Comparison of ENCODE assay signal across 26 cellular contexts in genomic region chr13:112732679-112733078, GRCh38. TPM values are rescaled to one million over a fixed set of nuclear protein-coding genes. Genes with fewer than 3 reads are reported as not detected.
DNase-seq lines count a peak whose midpoint lies in the region; ATAC-seq and TF ChIP-seq lines count a peak whose summit lies in the region.
"Had no signal": no experiment of that assay in that cellular context is flagged by ENCODE, and none has a peak within 500 bp of the region (broad histone marks: within the 10 kb centered on the region; RNA-seq: fewer than 3 reads in every experiment).

No MANE protein-coding gene starts in this region.

- no peaks in the 10 kb centered on the region for H3K9me3 Mint-ChIP-seq in GM23338
- H3K9me3 Mint-ChIP-seq in neural progenitor cell, result no peaks in the 10 kb centered on the region
- no peaks in the 10 kb centered on the region for H3K9me3 Mint-ChIP-seq in activated CD4-positive, alpha-beta T cell treated with anti-CD3 and anti-CD28 coated beads for 36 hours (ENCODE audit: low read depth)
- H3K9me3 Mint-ChIP-seq: activated T-cell treated with anti-CD3 and anti-CD28 coated beads, Interleukin-2, amount 50 U/mL, for 4 hours; IgD-negative memory B cell had no signal

- peaks cover 12% of the 10 kb centered on the region for H3K27me3 Mint-ChIP-seq in GM23338 (ENCODE audit: insufficient read depth, low read depth, poor library complexity)
- peaks cover 6% of the 10 kb centered on the region for H3K27me3 Mint-ChIP-seq in neural progenitor cell (ENCODE audit: insufficient read depth, low read depth)
- H3K27me3 Mint-ChIP-seq in activated CD4-positive, alpha-beta T cell treated with anti-CD3 and anti-CD28 coated beads for 36 hours, result no peaks in the 10 kb centered on the region
- H3K27me3 Mint-ChIP-seq: activated CD8-positive, alpha-beta memory T cell treated with anti-CD3 and anti-CD28 coated beads, Interleukin-2, amount 10 ng/mL, durations not matched to agents 7 days and 5 days; IgD-negative memory B cell; progenitor cell of endocrine pancreas had no signal

- H4K20me1 ChIP-seq in GM23338 (replicated peaks; ENCODE audit: insufficient read depth), result no peaks in the 10 kb centered on the region
- peaks cover 92% of the 10 kb centered on the region for H4K20me1 ChIP-seq in neural progenitor cell (ENCODE audit: low read depth)

- H3K36me3 Mint-ChIP-seq in GM23338 (ENCODE audit: low read depth) (peaks cover 7% of the 10 kb centered on the region; the same call in 1 of the 3 replicates), neural progenitor cell (peaks cover 3% of the 10 kb centered on the region)
- no peaks in the 10 kb centered on the region for H3K36me3 Mint-ChIP-seq in activated CD4-positive, alpha-beta T cell treated with anti-CD3 and anti-CD28 coated beads for 36 hours (ENCODE audit: low read depth)
- H3K36me3 Mint-ChIP-seq: activated CD8-positive, alpha-beta memory T cell treated with anti-CD3 and anti-CD28 coated beads, Interleukin-2, amount 10 ng/mL, durations not matched to agents 7 days and 5 days had no signal

- TF ChIP-seq CTCF in GM23338 (conservative IDR thresholded peaks at IDR 0.05; ENCODE audit: low read depth in 2 of 2) (no peak), neural progenitor cell (IDR thresholded peaks at IDR 0.05) (no peak), omental fat pad (IDR thresholded peaks at IDR 0.05) (no peak)

- CTCF ChIA-PET in activated CD4-positive, alpha-beta T cell treated with anti-CD3 and anti-CD28 coated beads for 36 hours (lab: Charles Lee), result no interaction called here

- H3K4me1 Mint-ChIP-seq in GM23338 (peaks cover 89% of the 10 kb centered on the region), neural progenitor cell (peaks cover 64% of the 10 kb centered on the region)
- peaks cover 5% of the 10 kb centered on the region for H3K4me1 Mint-ChIP-seq in activated CD4-positive, alpha-beta T cell treated with anti-CD3 and anti-CD28 coated beads for 36 hours
- H3K4me1 Mint-ChIP-seq: activated CD8-positive, alpha-beta memory T cell treated with anti-CD3 and anti-CD28 coated beads, Interleukin-2, amount 10 ng/mL, durations not matched to agents 7 days and 5 days had no signal

- H3F3A ChIP-seq in GM23338 (replicated peaks; ENCODE audit: low read depth) (peaks cover 21% of the 10 kb centered on the region; the same call in 1 of the 2 replicates), neural progenitor cell (ENCODE audit: low read depth) (peaks cover 34% of the 10 kb centered on the region)

- H3K79me2 ChIP-seq in GM23338 (replicated peaks; ENCODE audit: insufficient read depth), result peaks cover 81% of the 10 kb centered on the region
- H3K79me2 ChIP-seq in neural progenitor cell (ENCODE audit: low read depth), result peaks cover 76% of the 10 kb centered on the region

- POLR2A ChIA-PET in activated CD4-positive, alpha-beta T cell treated with anti-CD3 and anti-CD28 coated beads for 36 hours (lab: Charles Lee), result no interaction called here

- H2AFZ ChIP-seq in GM23338 (no peak overlapping the region), neural progenitor cell (replicated peaks) (no peak overlapping the region)

- DNase-seq in GM23338 (ENCODE audit: low spot score) (no peak), NCI-H1417 (lab: John Stamatoyannopoulos, UW) (peak in 2 of 3 experiments; percentile 76 to 97), NCI-H748 treated with DMSO at 0.1 percent for 48 hours (lab: John Stamatoyannopoulos, UW) (peak; percentile 94), neural progenitor cell (ENCODE audit: low spot score) (no peak), omental fat pad (ENCODE audit: low spot score) (no peak)
- no peak for DNase-seq in activated CD4-positive, alpha-beta T cell treated with anti-CD3 and anti-CD28 coated beads for 36 hours
- DNase-seq: activated CD4-positive, CD25-positive, alpha-beta regulatory T cell; activated CD8-positive, alpha-beta memory T cell treated with anti-CD3 and anti-CD28 coated beads, Interleukin-2, amount 10 ng/mL, durations not matched to agents 7 days and 5 days; activated gamma-delta T cell treated with Interleukin-2 at 50 U/mL for 16 hours; activated T-cell treated with anti-CD3 and anti-CD28 coated beads, Interleukin-2, amount 50 U/mL, for 4 hours; effector CD8-positive, alpha-beta T cell; mesenchymal stem cell; NCI-H187 treated with DMSO at 0.1 percent for 48 hours; NCI-H446 treated with DMSO at 0.1 percent for 48 hours; OCI-M1; stimulated activated CD4-positive, alpha-beta T cell treated with anti-CD3 and anti-CD28 coated beads, Interleukin-4, amount 100 ng/mL, for 4 hours; T-helper 1 cell; tibial artery had no signal

- intact Hi-C loops in activated CD4-positive, alpha-beta T cell treated with anti-CD3 and anti-CD28 coated beads for 36 hours (cut with DNase I, micrococcal nuclease), result no loop called here

- H3K4me2 ChIP-seq in GM23338 (peak overlapping the region; percentile 49; the same call in 1 of the 2 replicates), neural progenitor cell (peak overlapping the region; percentile 51)

- H3K9ac ChIP-seq in neural progenitor cell, result no peak overlapping the region

- H3K36me3 ChIP-seq in GM23338 (ENCODE audit: insufficient read depth) (no peaks in the 10 kb centered on the region), neural progenitor cell (no peaks in the 10 kb centered on the region)
- H3K36me3 ChIP-seq: cardiac muscle cell, tibial artery had no signal

- ATAC-seq in GM23338, result no peak
- no peak for ATAC-seq in omental fat pad (ENCODE audit: low FRiP score)
- no peak for ATAC-seq in GM21619 (IDR thresholded peaks at IDR 0.05; ENCODE audit: unreplicated experiment)
- no peak for ATAC-seq in activated CD4-positive, alpha-beta T cell treated with anti-CD3 and anti-CD28 coated beads for 36 hours
- ATAC-seq: activated CD8-positive, alpha-beta memory T cell treated with anti-CD3 and anti-CD28 coated beads, Interleukin-2, amount 10 ng/mL, durations not matched to agents 7 days and 5 days; activated T-cell treated with anti-CD3 and anti-CD28 coated beads, Interleukin-2, amount 50 U/mL, for 4 hours; left lobe of liver had no signal

- H3K4me3 ChIP-seq in GM23338, result no peak overlapping the region
- H3K4me3 ChIP-seq in neural progenitor cell, result no peak overlapping the region
- H3K4me3 ChIP-seq: cardiac muscle cell, coronary artery, SK-N-MC, tibial artery had no signal

- no peaks in the 10 kb centered on the region for H3K9me3 ChIP-seq in neural progenitor cell (ENCODE audit: low read depth)
- H3K9me3 ChIP-seq: tibial artery had no signal

- no peak overlapping the region for H3K4me3 Mint-ChIP-seq in GM23338
- H3K4me3 Mint-ChIP-seq in neural progenitor cell, result no peak overlapping the region
- no peak overlapping the region for H3K4me3 Mint-ChIP-seq in activated CD4-positive, alpha-beta T cell treated with anti-CD3 and anti-CD28 coated beads for 36 hours
- H3K4me3 Mint-ChIP-seq: activated CD8-positive, alpha-beta memory T cell treated with anti-CD3 and anti-CD28 coated beads, Interleukin-2, amount 10 ng/mL, durations not matched to agents 7 days and 5 days; activated T-cell treated with anti-CD3 and anti-CD28 coated beads, Interleukin-2, amount 50 U/mL, for 4 hours; IgD-negative memory B cell had no signal

- H3K27ac Mint-ChIP-seq in GM23338, result peak overlapping the region; percentile 87
- H3K27ac Mint-ChIP-seq in neural progenitor cell, result no peak overlapping the region
- H3K27ac Mint-ChIP-seq in activated CD4-positive, alpha-beta T cell treated with anti-CD3 and anti-CD28 coated beads for 36 hours, result no peak overlapping the region
- H3K27ac Mint-ChIP-seq: activated CD8-positive, alpha-beta memory T cell treated with anti-CD3 and anti-CD28 coated beads, Interleukin-2, amount 10 ng/mL, durations not matched to agents 7 days and 5 days; IgD-negative memory B cell had no signal

- peaks cover 58% of the 10 kb centered on the region for H3K4me1 ChIP-seq in GM23338 (ENCODE audit: insufficient read depth)
- peaks cover 31% of the 10 kb centered on the region for H3K4me1 ChIP-seq in neural progenitor cell
- H3K4me1 ChIP-seq: tibial artery had no signal

- H3K9me2 ChIP-seq in GM23338 (ENCODE audit: insufficient read depth), result no peaks in the 10 kb centered on the region

- H3K27me3 ChIP-seq in GM23338 (ENCODE audit: insufficient read depth), result no peaks in the 10 kb centered on the region
- H3K27me3 ChIP-seq in neural progenitor cell, result no peaks in the 10 kb centered on the region
- H3K27me3 ChIP-seq: cardiac muscle cell, tibial artery had no signal

- H3K27ac ChIP-seq in GM23338 (ENCODE audit: low read depth) (peak overlapping the region; percentile 96), neural progenitor cell (no peak overlapping the region)
- H3K27ac ChIP-seq: coronary artery, epithelial cell of prostate, SK-N-MC, tibial artery had no signal

TF ChIP-seq in GM23338, 12 proteins besides CTCF, POLR2A, EP300 and RAD21 (continues in another document):
- TF ChIP-seq JUNB (IDR thresholded peaks at IDR 0.05; ENCODE audit: unreplicated experiment) (no peak), CREB1 (CRISPR knock-in tag; IDR thresholded peaks at IDR 0.05; ENCODE audit: low read depth) (no peak), STAT1 (IDR thresholded peaks at IDR 0.05; ENCODE audit: unreplicated experiment) (no peak), EZH2 (IDR thresholded peaks at IDR 0.05; ENCODE audit: low read depth, unreplicated experiment) (no peak), POLR2AphosphoS5 (IDR thresholded peaks at IDR 0.05; ENCODE audit: low read depth) (no peak), ZNF114 (CRISPR knock-in tag; IDR thresholded peaks at IDR 0.05) (no peak)

RNA-seq across cellular contexts. Expression of gene ATP11A, which starts 42.8 kb away (rescaled TPM):
- total RNA-seq in GM23338 (2014; rRNA removed; shearing (Covaris generic)), result 35.1 and 52.6 TPM in 2 replicates
- 12.3 and 12.8 TPM in 2 replicates for polyA plus RNA-seq in GM23338 (2016; fragmentation: Nextera tagmentation; extraction: Ambion mirVana)
- total RNA-seq in neural progenitor cell (ENCODE audit: low replicate concordance) (12.6 and 17.6 TPM in 2 replicates), omental fat pad (10 to 100 TPM; 32.8 to 61.4 (median 45.7) TPM)
- total RNA-seq in activated CD4-positive, alpha-beta T cell treated with anti-CD3 and anti-CD28 coated beads for 36 hours, result 10 to 100 TPM; 42.1 to 50.7 TPM

Comparison
In these comparisons a context has a peak if more than half of its experiments do, and no peak if none do; other contexts are left out.
1. DNase-seq: peak in NCI-H1417 (2 of 3) and NCI-H748 treated with DMSO at 0.1 percent for 48 hours (single experiment); none in GM23338 (single experiment), neural progenitor cell (single experiment), omental fat pad (single experiment) and activated CD4-positive, alpha-beta T cell treated with anti-CD3 and anti-CD28 coated beads for 36 hours (single experiment).